18 cellular contexts compared by ENCODE assay signal in genomic region chr9:119221281-119221680, GRCh38.
"Had no signal": no experiment of that assay in that cellular context is flagged by ENCODE, and none has a peak within 500 bp of the region (broad histone marks: within the 10 kb centered on the region; RNA-seq: fewer than 3 reads in every experiment).

No MANE protein-coding gene starts in this region.

- H3K36me3 ChIP-seq: heart left ventricle, pancreas, uterus had no signal

- H3K36me3 Mint-ChIP-seq: activated naive CD4-positive, alpha-beta T cell treated with anti-CD3 and anti-CD28 coated beads, Interleukin-2, amount 50 U/mL, for 24 hours had no signal

- H3K4me3 ChIP-seq: body of pancreas, heart left ventricle, pancreas, skin epidermis, uterus had no signal

- DNase-seq: activated B cell treated with CpG ODN at 0.5 μM for 24 hours; activated CD4-positive, alpha-beta T cell treated with anti-CD3 and anti-CD28 coated beads, Interleukin-2, amount 10 ng/mL, durations not matched to agents 24 days and 14 days; activated effector memory CD4-positive, alpha-beta T cell treated with Interleukin-2 at 50 U/mL for 16 hours; amniotic stem cell; body of pancreas; central memory CD4-positive, alpha-beta T cell; effector memory CD8-positive, alpha-beta T cell; heart left ventricle; mesendoderm; pancreas; T-helper 2 cell; uterus had no signal

- H3K4me3 Mint-ChIP-seq: activated B cell treated with CpG ODN at 0.5 μM for 24 hours; activated CD4-positive, alpha-beta T cell treated with anti-CD3 and anti-CD28 coated beads, Interleukin-2, amount 10 ng/mL, durations not matched to agents 24 days and 14 days; activated naive CD4-positive, alpha-beta T cell treated with anti-CD3 and anti-CD28 coated beads, Interleukin-2, amount 50 U/mL, for 24 hours; dendritic cell treated with granulocyte-macrophage colony-stimulating factor and Interleukin-4, amounts not matched to agents 40 ng/mL and 50 ng/mL, for 4 days; effector memory CD8-positive, alpha-beta T cell had no signal

- H3K27ac ChIP-seq: body of pancreas, foreskin keratinocyte, heart left ventricle, pancreas, skin epidermis, uterus had no signal

- ATAC-seq: body of pancreas; effector memory CD8-positive, alpha-beta T cell; foreskin keratinocyte; heart left ventricle; pancreas had no signal

- H3K4me1 Mint-ChIP-seq: activated B cell treated with CpG ODN at 0.5 μM for 24 hours; activated CD4-positive, alpha-beta T cell treated with anti-CD3 and anti-CD28 coated beads, Interleukin-2, amount 10 ng/mL, durations not matched to agents 24 days and 14 days; activated naive CD4-positive, alpha-beta T cell treated with anti-CD3 and anti-CD28 coated beads, Interleukin-2, amount 50 U/mL, for 24 hours had no signal

- H3K9me3 ChIP-seq: body of pancreas, heart left ventricle, pancreas, uterus had no signal

- H3K27me3 Mint-ChIP-seq: activated B cell treated with CpG ODN at 0.5 μM for 24 hours; activated CD4-positive, alpha-beta T cell treated with anti-CD3 and anti-CD28 coated beads, Interleukin-2, amount 10 ng/mL, durations not matched to agents 24 days and 14 days; activated naive CD4-positive, alpha-beta T cell treated with anti-CD3 and anti-CD28 coated beads, Interleukin-2, amount 50 U/mL, for 24 hours; dendritic cell treated with granulocyte-macrophage colony-stimulating factor and Interleukin-4, amounts not matched to agents 40 ng/mL and 50 ng/mL, for 4 days; effector memory CD8-positive, alpha-beta T cell had no signal

- H3K27ac Mint-ChIP-seq: activated B cell treated with CpG ODN at 0.5 μM for 24 hours; activated CD4-positive, alpha-beta T cell treated with anti-CD3 and anti-CD28 coated beads, Interleukin-2, amount 10 ng/mL, durations not matched to agents 24 days and 14 days; activated naive CD4-positive, alpha-beta T cell treated with anti-CD3 and anti-CD28 coated beads, Interleukin-2, amount 50 U/mL, for 24 hours; dendritic cell treated with granulocyte-macrophage colony-stimulating factor and Interleukin-4, amounts not matched to agents 40 ng/mL and 50 ng/mL, for 4 days; effector memory CD8-positive, alpha-beta T cell had no signal

- FAIRE-seq: islet of Langerhans, pancreas, TTC549 had no signal

- H3K9me3 Mint-ChIP-seq: activated naive CD4-positive, alpha-beta T cell treated with anti-CD3 and anti-CD28 coated beads, Interleukin-2, amount 50 U/mL, for 24 hours; dendritic cell treated with granulocyte-macrophage colony-stimulating factor and Interleukin-4, amounts not matched to agents 40 ng/mL and 50 ng/mL, for 4 days had no signal

- H3K27me3 ChIP-seq: body of pancreas, foreskin keratinocyte, heart left ventricle, pancreas, uterus had no signal

- H3K4me1 ChIP-seq: body of pancreas, foreskin keratinocyte, pancreas, uterus had no signal
